20 cellular contexts compared by ENCODE assay signal in genomic region chr18:59229191-59229590, GRCh38. TPM values are rescaled to one million over a fixed set of nuclear protein-coding genes. Genes with fewer than 3 reads are reported as not detected.
DNase-seq lines count a peak whose midpoint lies in the region; TF ChIP-seq lines count a peak whose summit lies in the region.
"Had no signal": no experiment of that assay in that cellular context is flagged by ENCODE, and none has a peak within 500 bp of the region (broad histone marks: within the 10 kb centered on the region; RNA-seq: fewer than 3 reads in every experiment).

No MANE protein-coding gene starts in this region.

- peaks cover 58% of the 10 kb centered on the region for H3K36me3 ChIP-seq in SK-N-MC (ENCODE audit: insufficient read depth, low read length)
- H3K36me3 ChIP-seq in neural progenitor cell, result no peaks in the 10 kb centered on the region

- H3K4me1 Mint-ChIP-seq in T-helper 2 cell treated with Interferon-gamma antibody and Interleukin-4, amounts not matched to agents 5 μg/mL and 100 μg/mL, for 36 hours (ENCODE audit: low read depth), result no peaks in the 10 kb centered on the region
- peaks cover 3% of the 10 kb centered on the region for H3K4me1 Mint-ChIP-seq in neural progenitor cell

- H3K27ac Mint-ChIP-seq in T-helper 2 cell treated with Interferon-gamma antibody and Interleukin-4, amounts not matched to agents 5 μg/mL and 100 μg/mL, for 36 hours, result no peak overlapping the region
- H3K27ac Mint-ChIP-seq in neural progenitor cell, result no peak overlapping the region
- H3K27ac Mint-ChIP-seq: CD4-positive, alpha-beta T cell had no signal

- CTCF ChIA-PET in RWPE1 (lab: Yijun Ruan, JAX), result no interaction called here

- peaks cover 12% of the 10 kb centered on the region for H3F3A ChIP-seq in neural progenitor cell (ENCODE audit: low read depth)

- TF ChIP-seq CTCF in neural progenitor cell (IDR thresholded peaks at IDR 0.05) (no peak), RWPE1 (conservative IDR thresholded peaks at IDR 0.05; ENCODE audit: low read depth) (no peak)

- H3K9me3 ChIP-seq in SK-N-MC (ENCODE audit: low read depth, low read length) (no peaks in the 10 kb centered on the region), neural progenitor cell (ENCODE audit: low read depth) (no peaks in the 10 kb centered on the region)

- H3K4me3 ChIP-seq in SK-N-MC (no peak overlapping the region; the same call in 1 of the 2 replicates), neural progenitor cell (no peak overlapping the region)
- H3K4me3 ChIP-seq: K562 had no signal

- H3K27ac ChIP-seq in SK-N-MC, result peak overlapping the region; percentile 88; the same call in 1 of the 2 replicates
- no peak overlapping the region for H3K27ac ChIP-seq in neural progenitor cell
- H3K27ac ChIP-seq in RWPE1, result no peak overlapping the region

- H3K4me2 ChIP-seq in neural progenitor cell, result no peak overlapping the region

- no peaks in the 10 kb centered on the region for H3K4me1 ChIP-seq in neural progenitor cell

- H3K9me3 Mint-ChIP-seq in T-helper 2 cell treated with Interferon-gamma antibody and Interleukin-4, amounts not matched to agents 5 μg/mL and 100 μg/mL, for 36 hours, result no peaks in the 10 kb centered on the region
- H3K9me3 Mint-ChIP-seq in neural progenitor cell, result no peaks in the 10 kb centered on the region
- H3K9me3 Mint-ChIP-seq: CD4-positive, alpha-beta T cell had no signal

- H3K9ac ChIP-seq in SK-N-MC (ENCODE audit: insufficient read length), result no peak overlapping the region
- no peak overlapping the region for H3K9ac ChIP-seq in neural progenitor cell

- H3K79me2 ChIP-seq in neural progenitor cell (ENCODE audit: low read depth), result no peaks in the 10 kb centered on the region

- peaks cover 75% of the 10 kb centered on the region for H3K27me3 ChIP-seq in neural progenitor cell

- no peak overlapping the region for H2AFZ ChIP-seq in neural progenitor cell (replicated peaks)

- no peak overlapping the region for H3K4me3 Mint-ChIP-seq in T-helper 2 cell treated with Interferon-gamma antibody and Interleukin-4, amounts not matched to agents 5 μg/mL and 100 μg/mL, for 36 hours
- no peak overlapping the region for H3K4me3 Mint-ChIP-seq in neural progenitor cell
- H3K4me3 Mint-ChIP-seq: CD4-positive, alpha-beta T cell had no signal

- POLR2A ChIA-PET in RWPE1 (lab: Yijun Ruan, JAX; ENCODE audit: low non-redundant PET), result no interaction called here

- H4K20me1 ChIP-seq in neural progenitor cell (ENCODE audit: low read depth), result no peaks in the 10 kb centered on the region

- no peaks in the 10 kb centered on the region for H3K36me3 Mint-ChIP-seq in T-helper 2 cell treated with Interferon-gamma antibody and Interleukin-4, amounts not matched to agents 5 μg/mL and 100 μg/mL, for 36 hours (ENCODE audit: low read depth)
- H3K36me3 Mint-ChIP-seq in neural progenitor cell, result no peaks in the 10 kb centered on the region

- H3K27me3 Mint-ChIP-seq in T-helper 2 cell treated with Interferon-gamma antibody and Interleukin-4, amounts not matched to agents 5 μg/mL and 100 μg/mL, for 36 hours (ENCODE audit: low read depth), result peaks cover 50% of the 10 kb centered on the region
- H3K27me3 Mint-ChIP-seq in neural progenitor cell (ENCODE audit: insufficient read depth, low read depth), result peaks cover 9% of the 10 kb centered on the region

- DNase-seq in A172 (ENCODE audit: low spot score), result peak; percentile 8
- peak; percentile 10 for DNase-seq in COLO829 (ENCODE audit: low spot score)
- peak; percentile 18 for DNase-seq in H4 (ENCODE audit: low spot score)
- no peak for DNase-seq in SK-N-MC (ENCODE audit: low read depth, low spot score)
- no peak for DNase-seq in T-helper 2 cell treated with Interferon-gamma antibody and Interleukin-4, amounts not matched to agents 5 μg/mL and 100 μg/mL, for 36 hours (ENCODE audit: low spot score)
- no peak for DNase-seq in neural progenitor cell (ENCODE audit: low spot score)
- no peak for DNase-seq in RWPE1 (ENCODE audit: low spot score)
- DNase-seq in GOT3 (lab: John Stamatoyannopoulos, UW), result no peak
- DNase-seq: CD4-positive, alpha-beta T cell; NCI-H1105; NCI-H2029 treated with DMSO at 0.1 percent for 48 hours; NCI-H2171; NCI-H345; NCI-H524; Right ventricle myocardium superior had no signal

RNA-seq across cellular contexts. Expression of gene GRP, which starts 9.2 kb away (rescaled TPM):
- not detected in 2 replicates for total RNA-seq in A172 (2014; rRNA removed; shearing (Covaris generic))
- not detected in 2 replicates for total RNA-seq in H4 (2014; rRNA removed; shearing (Covaris generic))
- 2.1 TPM in 1 of 2 replicates, not detected in the other for total RNA-seq in neural progenitor cell (ENCODE audit: low replicate concordance)
- total RNA-seq: CD4-positive, alpha-beta T cell; H1; K562; LHCN-M2; OCI-LY7; Right ventricle myocardium superior; SK-MEL-5 had no signal

RNA-seq across cellular contexts. Expression of gene RAX, which starts 44.1 kb away (rescaled TPM):
- not detected in 2 replicates for total RNA-seq in A172 (2014; rRNA removed; shearing (Covaris generic))
- not detected in 2 replicates for total RNA-seq in H4 (2014; rRNA removed; shearing (Covaris generic))
- 20.7 and 78.1 TPM in 2 replicates for total RNA-seq in neural progenitor cell (ENCODE audit: low replicate concordance)
- total RNA-seq: CD4-positive, alpha-beta T cell; K562; LHCN-M2; OCI-LY7; Right ventricle myocardium superior; SK-MEL-5 had no signal

Comparison
In these comparisons a context has a peak if more than half of its experiments do, and no peak if none do; other contexts are left out.
1. DNase-seq: peak in A172 (single experiment), COLO829 (single experiment) and H4 (single experiment); none in SK-N-MC (single experiment), T-helper 2 cell treated with Interferon-gamma antibody and Interleukin-4, amounts not matched to agents 5 μg/mL and 100 μg/mL, for 36 hours (single experiment), neural progenitor cell (single experiment), RWPE1 (single experiment) and GOT3 (single experiment).
2. RNA of gene RAX, which starts 44.1 kb away (total RNA-seq): 20.7 to 78.1 TPM in neural progenitor cell; not detected in A172 and not detected in H4; every median in the first group is over 10 times any median in the second.